ENCODE assay signal across 17 cellular contexts in the genomic region with DNA sequence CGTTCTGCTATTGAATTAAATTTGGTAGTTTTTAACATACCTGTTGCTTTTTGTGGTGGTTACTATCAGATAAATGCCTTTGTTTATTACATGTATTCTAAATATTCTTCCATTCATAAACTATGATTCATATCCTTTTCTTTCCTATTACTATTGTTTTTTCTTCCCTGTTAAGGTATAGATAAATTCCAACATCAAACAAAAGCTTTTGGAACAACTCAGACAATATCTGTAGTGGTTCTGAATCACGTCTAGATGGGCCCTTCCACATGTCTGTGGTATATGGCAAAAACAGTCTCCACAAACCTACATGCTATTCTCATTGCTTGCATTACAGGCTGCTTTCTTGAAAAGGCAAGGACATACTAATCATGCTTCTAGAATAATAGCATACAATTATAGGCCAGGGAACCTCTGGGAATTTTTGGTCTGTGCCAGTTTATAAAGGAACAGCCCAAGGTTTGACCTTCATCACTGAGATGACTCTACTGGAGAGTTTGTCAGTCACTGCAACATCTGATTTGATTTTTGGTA. TPM values are rescaled to one million over a fixed set of nuclear protein-coding genes. Genes with fewer than 3 reads are reported as not detected.
DNase-seq lines count a peak whose midpoint lies in the region; ATAC-seq and TF ChIP-seq lines count a peak whose summit lies in the region.
"Had no signal": no experiment of that assay in that cellular context is flagged by ENCODE, and none has a peak within 500 bp of the region (broad histone marks: within the 10 kb centered on the region; RNA-seq: fewer than 3 reads in every experiment).

No MANE protein-coding gene starts in this region.

- intact Hi-C loops in left ventricle myocardium superior (cut with micrococcal nuclease) (loop anchor here (10.0 kb wide), 1 partner anchor 125 kb away; no protein-coding TSS in a partner anchor), Right ventricle myocardium superior (cut with DNase I) (loop anchor here (10.0 kb wide), 1 partner anchor 125 kb away; no protein-coding TSS in a partner anchor)
- intact Hi-C loops in activated CD4-positive, alpha-beta T cell treated with anti-CD3 and anti-CD28 coated beads, Interleukin-2, amount 10 ng/mL, durations not matched to agents 24 days and 14 days (cut with micrococcal nuclease): loop anchor here (10.0 kb wide), 2 partner anchors 505 to 1215 kb away; a partner anchor contains a TSS

- peaks cover 29% of the 10 kb centered on the region for H3K4me1 Mint-ChIP-seq in activated CD4-positive, alpha-beta T cell treated with anti-CD3 and anti-CD28 coated beads, Interleukin-2, amount 10 ng/mL, durations not matched to agents 24 days and 14 days
- peaks cover 35% of the 10 kb centered on the region for H3K4me1 Mint-ChIP-seq in stimulated activated naive CD8-positive, alpha-beta T cell treated with anti-CD3 and anti-CD28 coated beads, Interleukin-15, amount 100 ng/mL, for 72 hours

- H3K4me1 ChIP-seq in RWPE2 (ENCODE audit: insufficient read depth, poor library complexity, severe bottlenecking): peaks cover 8% of the 10 kb centered on the region
- peaks cover 0 to 29% (median 3%) of the 10 kb centered on the region in 4 donors for H3K4me1 ChIP-seq in Peyer's patch

- TF ChIP-seq POLR2A in Peyer's patch (IDR thresholded peaks at IDR 0.05): no peak

- ATAC-seq in left ventricle myocardium superior: peak; percentile 27
- no peak for ATAC-seq in Right ventricle myocardium superior (ENCODE audit: poor library complexity)
- ATAC-seq in RWPE2 (ENCODE audit: low read depth): peak; percentile 44; the same call in 2 of the 3 replicates
- no peak for ATAC-seq in stimulated activated naive CD8-positive, alpha-beta T cell treated with anti-CD3 and anti-CD28 coated beads, Interleukin-15, amount 100 ng/mL, for 72 hours

- TF ChIP-seq CTCF in RWPE2 (IDR thresholded peaks at IDR 0.05; ENCODE audit: poor library complexity, severe bottlenecking): no peak
- no peak for TF ChIP-seq CTCF in fibroblast of the aortic adventitia (IDR thresholded peaks at IDR 0.05; ENCODE audit: insufficient read depth, low read length)
- TF ChIP-seq CTCF in Peyer's patch (IDR thresholded peaks at IDR 0.05): no peak

- DNase-seq in left ventricle myocardium superior: no peak
- DNase-seq in Right ventricle myocardium superior: no peak
- DNase-seq in RWPE2 (ENCODE audit: low spot score): no peak
- peak; percentile 36 for DNase-seq in fibroblast of the aortic adventitia (ENCODE audit: low read depth)
- DNase-seq in Peyer's patch: no peak
- DNase-seq in activated CD4-positive, alpha-beta T cell treated with anti-CD3 and anti-CD28 coated beads, Interleukin-2, amount 10 ng/mL, durations not matched to agents 24 days and 14 days: no peak
- DNase-seq in stimulated activated naive CD8-positive, alpha-beta T cell treated with anti-CD3 and anti-CD28 coated beads, Interleukin-15, amount 100 ng/mL, for 72 hours: no peak
- DNase-seq: AML-193; Calu3; CD4-positive, alpha-beta T cell; DMS79 treated with DMSO at 0.1 percent for 48 hours; NCI-H1436 treated with DMSO at 0.1 percent for 48 hours; NCI-H2081 treated with DMSO at 0.1 percent for 48 hours; NCI-H2227 treated with DMSO at 0.1 percent for 48 hours; NCI-H524 treated with DMSO at 0.1 percent for 48 hours; NK-92 treated with Interleukin-12 subunit alpha and Interleukin-12 subunit beta, amount 100 ng/mL, for 24 hours; OCI-M1 had no signal

- H3K9me3 ChIP-seq in RWPE2 (ENCODE audit: severe bottlenecking) (no peaks in the 10 kb centered on the region), Peyer's patch (no peaks in the 10 kb centered on the region)

- no peak overlapping the region for H3K4me3 ChIP-seq in RWPE2 (ENCODE audit: severe bottlenecking)
- H3K4me3 ChIP-seq in fibroblast of the aortic adventitia (ENCODE audit: low read depth, low read length): no peak overlapping the region
- no peak overlapping the region for H3K4me3 ChIP-seq in Peyer's patch

- peaks cover 1% of the 10 kb centered on the region for H3K36me3 Mint-ChIP-seq in activated CD4-positive, alpha-beta T cell treated with anti-CD3 and anti-CD28 coated beads, Interleukin-2, amount 10 ng/mL, durations not matched to agents 24 days and 14 days (ENCODE audit: low read depth)

- no peaks in the 10 kb centered on the region for H3K9me3 Mint-ChIP-seq in activated CD4-positive, alpha-beta T cell treated with anti-CD3 and anti-CD28 coated beads, Interleukin-2, amount 10 ng/mL, durations not matched to agents 24 days and 14 days
- H3K9me3 Mint-ChIP-seq in stimulated activated naive CD8-positive, alpha-beta T cell treated with anti-CD3 and anti-CD28 coated beads, Interleukin-15, amount 100 ng/mL, for 72 hours: no peaks in the 10 kb centered on the region
- H3K9me3 Mint-ChIP-seq: CD4-positive, alpha-beta T cell had no signal

- no peaks in the 10 kb centered on the region for H3K27me3 ChIP-seq in RWPE2 (ENCODE audit: insufficient read depth, poor library complexity, severe bottlenecking)
- no peaks in the 10 kb centered on the region for H3K27me3 ChIP-seq in Peyer's patch

- no peak overlapping the region for H3K4me3 Mint-ChIP-seq in activated CD4-positive, alpha-beta T cell treated with anti-CD3 and anti-CD28 coated beads, Interleukin-2, amount 10 ng/mL, durations not matched to agents 24 days and 14 days
- H3K4me3 Mint-ChIP-seq in stimulated activated naive CD8-positive, alpha-beta T cell treated with anti-CD3 and anti-CD28 coated beads, Interleukin-15, amount 100 ng/mL, for 72 hours: no peak overlapping the region
- H3K4me3 Mint-ChIP-seq: CD4-positive, alpha-beta T cell had no signal

- H3K27ac Mint-ChIP-seq in activated CD4-positive, alpha-beta T cell treated with anti-CD3 and anti-CD28 coated beads, Interleukin-2, amount 10 ng/mL, durations not matched to agents 24 days and 14 days: no peak overlapping the region
- no peak overlapping the region for H3K27ac Mint-ChIP-seq in stimulated activated naive CD8-positive, alpha-beta T cell treated with anti-CD3 and anti-CD28 coated beads, Interleukin-15, amount 100 ng/mL, for 72 hours
- H3K27ac Mint-ChIP-seq: CD4-positive, alpha-beta T cell had no signal

- H3K27ac ChIP-seq in RWPE2 (ENCODE audit: poor library complexity, severe bottlenecking) (peak overlapping the region; percentile 27), Peyer's patch (no peak overlapping the region)

- no peaks in the 10 kb centered on the region for H3K36me3 ChIP-seq in RWPE2 (ENCODE audit: low read depth)
- no peaks in the 10 kb centered on the region for H3K36me3 ChIP-seq in Peyer's patch

- no peaks in the 10 kb centered on the region for H3K27me3 Mint-ChIP-seq in activated CD4-positive, alpha-beta T cell treated with anti-CD3 and anti-CD28 coated beads, Interleukin-2, amount 10 ng/mL, durations not matched to agents 24 days and 14 days
- no peaks in the 10 kb centered on the region for H3K27me3 Mint-ChIP-seq in stimulated activated naive CD8-positive, alpha-beta T cell treated with anti-CD3 and anti-CD28 coated beads, Interleukin-15, amount 100 ng/mL, for 72 hours
- H3K27me3 Mint-ChIP-seq: CD4-positive, alpha-beta T cell had no signal

RNA-seq across cellular contexts. Expression of a gene that starts 6.4 kb away (rescaled TPM):
- total RNA-seq in left ventricle myocardium superior (12.5 TPM), Right ventricle myocardium superior (11.0 TPM), fibroblast of the aortic adventitia (ENCODE audit: low replicate concordance) (8.2 and 9.5 TPM in 2 replicates), Peyer's patch (10 to 100 TPM; 13.6 to 29.7 (median 18.5) TPM)
- 17.6 and 18.3 TPM in 2 replicates for total RNA-seq in activated CD4-positive, alpha-beta T cell treated with anti-CD3 and anti-CD28 coated beads, Interleukin-2, amount 10 ng/mL, durations not matched to agents 24 days and 14 days

Comparison
In these comparisons a context has a peak if more than half of its experiments do, and no peak if none do; other contexts are left out.
1. ATAC-seq: peak in left ventricle myocardium superior (single experiment) and RWPE2 (single experiment); none in Right ventricle myocardium superior (single experiment) and stimulated activated naive CD8-positive, alpha-beta T cell treated with anti-CD3 and anti-CD28 coated beads, Interleukin-15, amount 100 ng/mL, for 72 hours (single experiment).